In genomic region chr17:40615295-40615988, GRCh38 we compare ENCODE assay signal across 9 cellular contexts. TPM values are rescaled to one million over a fixed set of nuclear protein-coding genes. Genes with fewer than 3 reads are reported as not detected.
A peak's percentile ranks its signal among the peaks of the same experiment; 100 is the strongest.
DNase-seq lines count a peak whose midpoint lies in the region; ATAC-seq, FAIRE-seq and TF ChIP-seq lines count a peak whose summit lies in the region.
"Had no signal": no experiment of that assay in that cellular context is flagged by ENCODE, and none has a peak within 500 bp of the region (broad histone marks: within the 10 kb centered on the region; RNA-seq: fewer than 3 reads in every experiment).

No MANE protein-coding gene starts in this region.

- ATAC-seq in CD4-positive, CD25-positive, alpha-beta regulatory T cell (ENCODE audit: low read depth in 2 of 2): peak; percentile 38 to 46
- ATAC-seq in HG02763 (IDR thresholded peaks at IDR 0.05; ENCODE audit: unreplicated experiment) (peak; percentile 62), heart right ventricle (peak in 4 of 8 donors; percentile 31 to 60 (median 50))
- ATAC-seq in activated T-cell treated with anti-CD3 and anti-CD28 coated beads, Interleukin-2, amount 50 U/mL, for 72 hours (replicated peaks in 1 of 2): peak; percentile 40 to 42
- ATAC-seq in stimulated activated effector memory CD8-positive, alpha-beta T cell treated with anti-CD3 and anti-CD28 coated beads, Interleukin-12 subunit alpha, Interleukin-12 subunit beta, amount 100 ng/mL, for 72 hours: peak; percentile 29

- peaks cover 66% of the 10 kb centered on the region for H3K4me1 ChIP-seq in CD4-positive, CD25-positive, alpha-beta regulatory T cell (ENCODE audit: control insufficient read depth, insufficient read depth, low read length, poor library complexity, severe bottlenecking)
- H3K4me1 ChIP-seq in heart right ventricle: peaks cover 0 to 19% (median 6%) of the 10 kb centered on the region in 9 donors

- H3K9me3 ChIP-seq in CD4-positive, CD25-positive, alpha-beta regulatory T cell (ENCODE audit: control insufficient read depth in 2 of 2, low read length in 2 of 2): no peaks in the 10 kb centered on the region
- H3K9me3 ChIP-seq in heart right ventricle: no peaks in the 10 kb centered on the region

- intact Hi-C loops in heart right ventricle (cut with DNase I): loop anchor here in 6 of 10 donors (2.0 to 10.0 kb wide), 6 partner anchors 112 to 1049 kb away; partner anchors contain the start of gene KRT28 (in 2 of the 6)

- TF ChIP-seq CTCF in heart right ventricle (IDR thresholded peaks at IDR 0.05): peak in 7 of 9 donors; percentile 22 to 53 (median 39)

- WGBS in heart right ventricle, 2 donors: 19 to 30% methylated on average over 5 of the region's 5 CpGs

- H3K4me1 Mint-ChIP-seq in CD4-positive, CD25-positive, alpha-beta regulatory T cell: peaks cover 14 to 79% (median 44%) of the 10 kb centered on the region in 4 donors
- peaks cover 95% of the 10 kb centered on the region for H3K4me1 Mint-ChIP-seq in activated T-cell treated with anti-CD3 and anti-CD28 coated beads, Interleukin-2, amount 50 U/mL, for 72 hours (ENCODE audit: low read depth)
- peaks cover 74% of the 10 kb centered on the region for H3K4me1 Mint-ChIP-seq in stimulated activated effector memory CD8-positive, alpha-beta T cell treated with anti-CD3 and anti-CD28 coated beads, Interleukin-12 subunit alpha, Interleukin-12 subunit beta, amount 100 ng/mL, for 72 hours

- H3K27ac ChIP-seq in CD4-positive, CD25-positive, alpha-beta regulatory T cell (ENCODE audit: insufficient read depth, low read length, poor library complexity, severe bottlenecking): peak overlapping the region; percentile 98
- H3K27ac ChIP-seq in heart right ventricle: no peak overlapping the region

- H3K36me3 Mint-ChIP-seq in CD4-positive, CD25-positive, alpha-beta regulatory T cell: no peaks in the 10 kb centered on the region
- no peaks in the 10 kb centered on the region for H3K36me3 Mint-ChIP-seq in activated T-cell treated with anti-CD3 and anti-CD28 coated beads, Interleukin-2, amount 50 U/mL, for 72 hours (ENCODE audit: insufficient read depth in 2 of 2)
- no peaks in the 10 kb centered on the region for H3K36me3 Mint-ChIP-seq in stimulated activated effector memory CD8-positive, alpha-beta T cell treated with anti-CD3 and anti-CD28 coated beads, Interleukin-12 subunit alpha, Interleukin-12 subunit beta, amount 100 ng/mL, for 72 hours

- peaks cover 1% of the 10 kb centered on the region for H3K27me3 Mint-ChIP-seq in CD4-positive, CD25-positive, alpha-beta regulatory T cell
- H3K27me3 Mint-ChIP-seq in activated T-cell treated with anti-CD3 and anti-CD28 coated beads, Interleukin-2, amount 50 U/mL, for 72 hours (ENCODE audit: low read depth): no peaks in the 10 kb centered on the region

- H3K27me3 ChIP-seq in CD4-positive, CD25-positive, alpha-beta regulatory T cell (ENCODE audit: control insufficient read depth, insufficient read depth, low read length): no peaks in the 10 kb centered on the region
- peaks cover 4 to 48% (median 15%) of the 10 kb centered on the region in 7 donors for H3K27me3 ChIP-seq in heart right ventricle

- peak overlapping the region; percentile 55 for H3K4me3 ChIP-seq in CD4-positive, CD25-positive, alpha-beta regulatory T cell (ENCODE audit: low read depth, low read length)
- no peak overlapping the region for H3K4me3 ChIP-seq in heart right ventricle

- H3K9me3 Mint-ChIP-seq in CD4-positive, CD25-positive, alpha-beta regulatory T cell: no peaks in the 10 kb centered on the region
- H3K9me3 Mint-ChIP-seq in activated T-cell treated with anti-CD3 and anti-CD28 coated beads, Interleukin-2, amount 50 U/mL, for 72 hours: no peaks in the 10 kb centered on the region
- no peaks in the 10 kb centered on the region for H3K9me3 Mint-ChIP-seq in stimulated activated effector memory CD8-positive, alpha-beta T cell treated with anti-CD3 and anti-CD28 coated beads, Interleukin-12 subunit alpha, Interleukin-12 subunit beta, amount 100 ng/mL, for 72 hours

- H3K36me3 ChIP-seq in CD4-positive, CD25-positive, alpha-beta regulatory T cell (ENCODE audit: control insufficient read depth, insufficient read depth, low read length): no peaks in the 10 kb centered on the region
- H3K36me3 ChIP-seq in heart right ventricle: no peaks in the 10 kb centered on the region

- H3K4me3 Mint-ChIP-seq in CD4-positive, CD25-positive, alpha-beta regulatory T cell: peak overlapping the region; percentile 72 to 80 (median 76)
- H3K4me3 Mint-ChIP-seq in activated T-cell treated with anti-CD3 and anti-CD28 coated beads, Interleukin-2, amount 50 U/mL, for 72 hours: peak overlapping the region; percentile 81 to 87
- peak overlapping the region; percentile 35 for H3K4me3 Mint-ChIP-seq in stimulated activated effector memory CD8-positive, alpha-beta T cell treated with anti-CD3 and anti-CD28 coated beads, Interleukin-12 subunit alpha, Interleukin-12 subunit beta, amount 100 ng/mL, for 72 hours

- H3K27ac Mint-ChIP-seq in CD4-positive, CD25-positive, alpha-beta regulatory T cell: peak overlapping the region; percentile 95 to 99 (median 97)
- H3K27ac Mint-ChIP-seq in activated T-cell treated with anti-CD3 and anti-CD28 coated beads, Interleukin-2, amount 50 U/mL, for 72 hours: peak overlapping the region; percentile 95
- peak overlapping the region; percentile 76 for H3K27ac Mint-ChIP-seq in stimulated activated effector memory CD8-positive, alpha-beta T cell treated with anti-CD3 and anti-CD28 coated beads, Interleukin-12 subunit alpha, Interleukin-12 subunit beta, amount 100 ng/mL, for 72 hours

- peak; percentile 42 to 45 (median 44) for DNase-seq in CD4-positive, CD25-positive, alpha-beta regulatory T cell
- peak; percentile 54 for DNase-seq in GM18507 (ENCODE audit: extremely low spot score, insufficient read length, low read depth)
- peak; percentile 65 for DNase-seq in NCI-H2227 (lab: John Stamatoyannopoulos, UW; ENCODE audit: unreplicated experiment)
- peak in 1 of 2 donors; percentile 56 for DNase-seq in activated T-cell treated with anti-CD3 and anti-CD28 coated beads, Interleukin-2, amount 50 U/mL, for 72 hours
- peak in 1 of 2 donors; percentile 40 for DNase-seq in heart right ventricle
- DNase-seq in stimulated activated effector memory CD8-positive, alpha-beta T cell treated with anti-CD3 and anti-CD28 coated beads, Interleukin-12 subunit alpha, Interleukin-12 subunit beta, amount 100 ng/mL, for 72 hours (ENCODE audit: low spot score in 2 of 2): no peak
- no peak for DNase-seq in OCI-M2 (lab: John Stamatoyannopoulos, UW; ENCODE audit: unreplicated experiment)

- FAIRE-seq in GM18507 (lab: Jason Lieb, UNC): peak; percentile 95
- FAIRE-seq: TTC549 had no signal

RNA-seq across cellular contexts. Expression of gene SMARCE1, which starts 32.2 kb away (rescaled TPM):
- total RNA-seq in CD4-positive, CD25-positive, alpha-beta regulatory T cell: 76.9 TPM
- polyA plus RNA-seq in CD4-positive, CD25-positive, alpha-beta regulatory T cell: 100 to 1,000 TPM; 169 to 228 (median 179) TPM
- total RNA-seq in activated T-cell treated with anti-CD3 and anti-CD28 coated beads, Interleukin-2, amount 50 U/mL, for 72 hours: 100 to 1,000 TPM in 1 of 2 donors, 10 to 100 TPM in 1; 98.1 to 114 TPM
- 10 to 100 TPM; 57.8 to 85.5 (median 68.8) TPM for total RNA-seq in heart right ventricle
- 10 to 100 TPM; 48.6 to 50.9 TPM for polyA plus RNA-seq in heart right ventricle

RNA-seq across cellular contexts. Expression of gene KRT222, which starts 49.5 kb away (rescaled TPM):
- total RNA-seq in CD4-positive, CD25-positive, alpha-beta regulatory T cell: not detected
- polyA plus RNA-seq in CD4-positive, CD25-positive, alpha-beta regulatory T cell: under 1 TPM in 1 of 4 donors, not detected in 3; 0.23 TPM
- total RNA-seq in activated T-cell treated with anti-CD3 and anti-CD28 coated beads, Interleukin-2, amount 50 U/mL, for 72 hours: not detected
- under 1 TPM in 3 of 10 donors, not detected in 7; 0.12 to 0.57 (median 0.21) TPM for total RNA-seq in heart right ventricle
- polyA plus RNA-seq in heart right ventricle: under 1 TPM; 0.07 to 0.22 TPM

RNA-seq across cellular contexts. Expression of gene CCR7, which starts 50.2 kb away (rescaled TPM):
- total RNA-seq in CD4-positive, CD25-positive, alpha-beta regulatory T cell: 192 TPM
- polyA plus RNA-seq in CD4-positive, CD25-positive, alpha-beta regulatory T cell: 100 to 1,000 TPM; 351 to 828 (median 609) TPM
- 100 to 1,000 TPM; 311 to 371 TPM for total RNA-seq in activated T-cell treated with anti-CD3 and anti-CD28 coated beads, Interleukin-2, amount 50 U/mL, for 72 hours
- 1 to 10 TPM in 1 of 10 donors, under 1 TPM in 3, not detected in 6; 0.10 to 1.7 (median 0.48) TPM for total RNA-seq in heart right ventricle
- polyA plus RNA-seq in heart right ventricle: under 1 TPM in 1 of 2 donors, not detected in 1; 0.46 TPM

Comparison
In these comparisons a context has a peak if more than half of its experiments do, and no peak if none do; other contexts are left out.
1. DNase-seq: peak in CD4-positive, CD25-positive, alpha-beta regulatory T cell (3 of 3), GM18507 (single experiment) and NCI-H2227 (single experiment); none in stimulated activated effector memory CD8-positive, alpha-beta T cell treated with anti-CD3 and anti-CD28 coated beads, Interleukin-12 subunit alpha, Interleukin-12 subunit beta, amount 100 ng/mL, for 72 hours (0 of 2) and OCI-M2 (single experiment).
2. RNA of gene CCR7, which starts 50.2 kb away (total RNA-seq): 311 to 371 TPM in activated T-cell treated with anti-CD3 and anti-CD28 coated beads, Interleukin-2, amount 50 U/mL, for 72 hours and 192 TPM in CD4-positive, CD25-positive, alpha-beta regulatory T cell (single experiment); 0.10 to 1.7 TPM in heart right ventricle; every median in the first group is over 10 times any median in the second.
3. Peak in every context shown above with its lines, with median percentiles within 50 percentile points of each other: H3K27ac Mint-ChIP-seq and H3K4me3 Mint-ChIP-seq.